ENCODE assay signal across 8 cellular contexts in the genomic region with DNA sequence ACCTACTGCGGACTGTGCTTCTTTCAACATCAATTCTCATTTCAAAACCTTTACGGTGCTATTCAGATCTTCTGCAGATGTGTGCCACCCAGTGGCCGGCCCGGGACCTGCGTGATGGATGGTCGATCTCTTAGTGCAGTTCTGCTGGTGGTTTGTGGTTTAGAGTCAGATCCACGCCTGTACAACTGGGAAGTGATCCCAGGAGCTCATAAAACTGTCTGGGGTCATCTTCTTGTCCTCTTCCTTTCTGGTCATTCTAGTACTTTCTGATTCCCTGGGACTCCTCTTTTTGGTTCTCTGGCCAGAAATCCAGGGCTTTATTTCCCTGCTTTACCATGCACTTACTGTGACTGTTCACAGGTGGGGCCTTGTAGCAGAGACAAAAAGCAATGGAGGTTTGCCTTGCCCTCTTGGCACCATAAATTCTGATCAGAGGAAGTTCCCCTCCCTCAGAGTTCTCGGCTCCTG. TPM values are rescaled to one million over a fixed set of nuclear protein-coding genes. Genes with fewer than 3 reads are reported as not detected.
DNase-seq lines count a peak whose midpoint lies in the region; ATAC-seq, FAIRE-seq and TF ChIP-seq lines count a peak whose summit lies in the region.

No MANE protein-coding gene starts in this region.

- no peaks in the 10 kb centered on the region for H3K9me3 ChIP-seq in kidney (ENCODE audit: control insufficient read depth in 1 of 2, low read length in 2 of 2)

- intact Hi-C loops in kidney (cut with DNase I), result no loop called here

- ATAC-seq in HG03139 (IDR thresholded peaks at IDR 0.05; ENCODE audit: unreplicated experiment) (peak; percentile 71), HG03025 (IDR thresholded peaks at IDR 0.05; ENCODE audit: low FRiP score, unreplicated experiment) (no peak)

- no peaks in the 10 kb centered on the region for H3K4me1 ChIP-seq in kidney (ENCODE audit: control insufficient read depth in 1 of 2, insufficient read depth in 1 of 2, low read depth in 1 of 2, low read length in 2 of 2)

- no peak overlapping the region for H3K27ac ChIP-seq in kidney (ENCODE audit: low read depth in 2 of 2, low read length in 2 of 2)

- H3K4me3 ChIP-seq in GM12865 (ENCODE audit: low read depth, low read length), result no peak overlapping the region
- no peak overlapping the region for H3K4me3 ChIP-seq in cardiac fibroblast (replicated peaks in 1 of 2; ENCODE audit: low read depth in 2 of 2, low read length in 2 of 2)
- no peak overlapping the region for H3K4me3 ChIP-seq in kidney (ENCODE audit: low read length in 2 of 2)

- no peak overlapping the region for H3K9ac ChIP-seq in kidney (ENCODE audit: low read length in 2 of 2)

- peak; percentile 83 for DNase-seq in GM12865 (ENCODE audit: low read depth)
- DNase-seq in NCI-H510A (lab: John Stamatoyannopoulos, UW), result peak; percentile 41
- DNase-seq in activated CD4-positive, CD25-positive, alpha-beta regulatory T cell (lab: John Stamatoyannopoulos, UW), result peak; percentile 64 to 79 (median 70)
- peak; percentile 85 to 86 for DNase-seq in cardiac fibroblast (ENCODE audit: low read depth in 2 of 2)
- DNase-seq in kidney, result peak; percentile 94
- peak; percentile 82 for DNase-seq in stimulated activated CD4-positive, alpha-beta T cell treated with anti-CD3 and anti-CD28 coated beads, Interleukin-1b, Interleukin-23, amount 100 ng/mL, for 48 hours

- peak; percentile 91 for FAIRE-seq in kidney (lab: Jason Lieb, UNC)

- H3K36me3 ChIP-seq in kidney (ENCODE audit: control insufficient read depth in 1 of 2, insufficient read depth in 2 of 2, low read length in 2 of 2), result no peaks in the 10 kb centered on the region

- TF ChIP-seq CTCF in GM12865 (IDR thresholded peaks at IDR 0.05; ENCODE audit: insufficient read depth, low read depth, low read length, missing control alignments), result peak; percentile 92
- TF ChIP-seq CTCF in cardiac fibroblast (IDR thresholded peaks at IDR 0.05; ENCODE audit: low read depth, low read length), result peak; percentile 93
- TF ChIP-seq CTCF in kidney (IDR thresholded peaks at IDR 0.05; ENCODE audit: borderline replicate concordance, extremely low read depth, insufficient read depth), result peak; percentile 84

RNA-seq across cellular contexts. Expression of a gene that starts 15.8 kb away (rescaled TPM):
- 23.7 TPM for total RNA-seq in kidney
- polyA plus RNA-seq in kidney (ENCODE audit: insufficient read depth, low read depth, low replicate concordance), result 5.3 TPM

RNA-seq across cellular contexts. Expression of a gene that starts 16.4 kb away (rescaled TPM):
- total RNA-seq in kidney, result 0.94 TPM
- 1.8 TPM for polyA plus RNA-seq in kidney (ENCODE audit: insufficient read depth, low read depth, low replicate concordance)

Comparison
In these comparisons a context has a peak if more than half of its experiments do, and no peak if none do; other contexts are left out.
1. DNase-seq: peak in every context shown above with its lines; median percentile 94 in kidney; 86 in cardiac fibroblast; 83 in GM12865; 82 in stimulated activated CD4-positive, alpha-beta T cell treated with anti-CD3 and anti-CD28 coated beads, Interleukin-1b, Interleukin-23, amount 100 ng/mL, for 48 hours; 70 in activated CD4-positive, CD25-positive, alpha-beta regulatory T cell; 41 in NCI-H510A.